Comparison of ENCODE assay signal across 15 cellular contexts in the genomic region with DNA sequence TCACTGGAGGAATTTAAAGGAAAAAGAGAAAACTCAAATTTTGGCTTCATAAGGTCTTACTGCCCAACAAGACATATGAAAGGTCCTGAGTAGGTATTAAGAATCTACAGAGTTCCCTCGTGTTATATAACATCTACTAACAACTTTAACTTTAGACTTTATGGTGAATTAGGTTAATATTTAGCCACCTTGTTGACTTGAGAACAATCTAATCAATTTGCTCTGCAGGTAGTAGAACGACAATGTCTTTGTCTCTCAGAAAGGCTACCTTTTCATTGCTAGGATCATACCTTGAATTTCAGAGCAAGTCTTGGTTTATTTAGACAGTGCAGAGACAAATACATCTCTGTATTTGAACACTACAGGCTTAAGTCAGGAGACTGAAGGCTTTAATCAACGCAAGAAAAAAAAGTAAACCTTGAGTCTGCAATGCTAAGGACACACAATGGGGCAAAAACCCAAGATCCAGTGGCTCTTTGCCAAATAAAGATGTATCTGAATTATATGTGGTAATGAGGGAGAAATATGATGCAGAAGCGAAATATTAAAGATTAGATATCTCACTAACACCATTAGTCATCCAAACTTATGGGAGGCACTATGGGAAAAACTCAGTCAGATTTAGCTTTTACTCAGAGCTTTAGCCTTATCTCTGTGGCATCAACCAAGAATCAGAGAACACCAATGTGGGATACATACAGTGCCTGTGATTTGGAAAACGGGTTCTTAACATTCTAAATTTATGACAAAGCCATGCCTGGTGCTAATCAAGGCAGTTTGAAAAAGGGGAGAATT.
DNase-seq lines count a peak whose midpoint lies in the region; ATAC-seq, FAIRE-seq and TF ChIP-seq lines count a peak whose summit lies in the region.
"Had no signal": no experiment of that assay in that cellular context is flagged by ENCODE, and none has a peak within 500 bp of the region (broad histone marks: within the 10 kb centered on the region; RNA-seq: fewer than 3 reads in every experiment).

No MANE protein-coding gene starts in this region.

- H2AFZ ChIP-seq in IMR-90 (replicated peaks; ENCODE audit: low read length, poor library complexity) (no peak overlapping the region), HepG2 (ENCODE audit: low read length) (no peak overlapping the region), smooth muscle cell (ENCODE audit: low read depth) (no peak overlapping the region)
- H2AFZ ChIP-seq: PC-9 had no signal

- H3K4ac ChIP-seq in IMR-90 (ENCODE audit: low read depth, low read length): no peak overlapping the region

- H3K79me2 ChIP-seq in HepG2 (ENCODE audit: insufficient read depth, low read length): no peaks in the 10 kb centered on the region
- no peaks in the 10 kb centered on the region for H3K79me2 ChIP-seq in smooth muscle cell (ENCODE audit: low read depth)

- no peaks in the 10 kb centered on the region for H3K9me3 ChIP-seq in IMR-90 (ENCODE audit: control insufficient read depth, insufficient read depth, low read length)
- H3K9me3 ChIP-seq in HepG2 (ENCODE audit: low read length): no peaks in the 10 kb centered on the region
- no peaks in the 10 kb centered on the region for H3K9me3 ChIP-seq in smooth muscle cell (replicated peaks; ENCODE audit: low read depth)

- H3K36me3 ChIP-seq in IMR-90 (ENCODE audit: control insufficient read depth, insufficient read depth, low read length) (no peaks in the 10 kb centered on the region), HepG2 (replicated peaks in 1 of 2; ENCODE audit: control insufficient read depth in 1 of 2, insufficient read depth in 2 of 2, low read length in 2 of 2) (0 out of 5 replicates have a peak, but pooled peaks cover 0 to 9% of the 10 kb centered on the region in 2 experiments), smooth muscle cell (ENCODE audit: low read depth) (no peaks in the 10 kb centered on the region)

- no peaks in the 10 kb centered on the region for H3K27me3 ChIP-seq in IMR-90 (ENCODE audit: control insufficient read depth, insufficient read depth, low read length)
- no peaks in the 10 kb centered on the region for H3K27me3 ChIP-seq in HepG2 (ENCODE audit: control insufficient read depth in 1 of 2, insufficient read depth in 2 of 2, low read length in 2 of 2)
- H3K27me3 ChIP-seq in smooth muscle cell (ENCODE audit: low read depth): no peaks in the 10 kb centered on the region

- TF ChIP-seq EP300 in HepG2 (IDR thresholded peaks at IDR 0.05; ENCODE audit: low read depth in 2 of 2, low read length in 2 of 2) (no peak), HepG2 (CRISPR knock-in tag; IDR thresholded peaks at IDR 0.05; ENCODE audit: borderline replicate concordance) (no peak)

- H3K79me1 ChIP-seq in IMR-90 (ENCODE audit: low read depth in 1 of 2, low read length in 2 of 2): no peaks in the 10 kb centered on the region

- dilution Hi-C loops in IMR-90 (cut with HindIII; ENCODE audit: low sequenced_read_pairs, unreplicated experiment): no loop called here

- H3K4me3 ChIP-seq in IMR-90 (ENCODE audit: insufficient read depth, low read depth, low read length) (no peak overlapping the region), choroid plexus epithelial cell (ENCODE audit: low read depth, low read length) (no peak overlapping the region), HepG2 (replicated peaks in 1 of 3; ENCODE audit: insufficient read depth in 1 of 3, low read depth in 2 of 3, low read length in 3 of 3) (no peak overlapping the region), smooth muscle cell (no peak overlapping the region)
- H3K4me3 ChIP-seq: K562, PC-9 had no signal

- H4K5ac ChIP-seq in IMR-90 (ENCODE audit: low read depth, low read length): no peak overlapping the region

- no peak overlapping the region for H3K23ac ChIP-seq in IMR-90 (ENCODE audit: low read depth, low read length)

- no peak overlapping the region for H2BK15ac ChIP-seq in IMR-90 (ENCODE audit: low read depth, low read length)

- H3K4me2 ChIP-seq in IMR-90 (ENCODE audit: low read depth, low read length) (no peak overlapping the region), HepG2 (ENCODE audit: low read depth, low read length) (no peak overlapping the region; the same call in 1 of the 2 replicates), smooth muscle cell (peak overlapping the region; percentile 49)
- H3K4me2 ChIP-seq: PC-9 had no signal

- H2BK120ac ChIP-seq in IMR-90 (ENCODE audit: low read depth, low read length): no peak overlapping the region

- H3K27ac ChIP-seq in IMR-90 (ENCODE audit: insufficient read depth, low read length): no peak overlapping the region
- no peak overlapping the region for H3K27ac ChIP-seq in HepG2 (ENCODE audit: extremely low read length, insufficient read depth, low read length)
- H3K27ac ChIP-seq in smooth muscle cell (ENCODE audit: low read depth): peak overlapping the region; percentile 57
- H3K27ac ChIP-seq: PC-9 had no signal

- in situ Hi-C loops in IMR-90 (cut with MboI; ENCODE audit: low sequenced_read_pairs): no loop called here
- in situ Hi-C loops in HepG2 (cut with HindIII; ENCODE audit: extremely low pct_ligation_motif_present, low pct_unique_long_range_greater_than_20kb): no loop called here

- BruUV-seq in IMR-90 (replicated peaks; lab: Mats Ljungman, UMichigan) (no TSS peak), HepG2 (replicated peaks; lab: Mats Ljungman, UMichigan) (no TSS peak)

- TF ChIP-seq RAD21 in IMR-90 (IDR thresholded peaks at IDR 0.05; ENCODE audit: low read length): no peak
- TF ChIP-seq RAD21 in HepG2 (CRISPR knock-in tag; IDR thresholded peaks at IDR 0.05): no peak

- ATAC-seq in IMR-90 (ENCODE audit: low read depth) (no peak), HepG2 (no peak)
- ATAC-seq: K562 had no signal

- H2AK9ac ChIP-seq in IMR-90 (replicated peaks; ENCODE audit: low read depth, low read length, poor library complexity): no peak overlapping the region

- H3K18ac ChIP-seq in IMR-90 (ENCODE audit: low read depth, low read length): no peak overlapping the region

- H4K91ac ChIP-seq in IMR-90 (ENCODE audit: insufficient read depth, low read depth, low read length): no peak overlapping the region

- H2BK20ac ChIP-seq in IMR-90 (ENCODE audit: low read depth, low read length): no peak overlapping the region

- intact Hi-C loops in IMR-90 (cut with micrococcal nuclease): no loop called here
- intact Hi-C loops in HepG2 (cut with micrococcal nuclease; ENCODE audit: unreplicated experiment): no loop called here

- no peak for TF ChIP-seq POLR2A in IMR-90 (IDR thresholded peaks at IDR 0.05; ENCODE audit: low read depth, low read length)
- no peak for TF ChIP-seq POLR2A in HepG2 (IDR thresholded peaks at IDR 0.05; ENCODE audit: insufficient read depth in 1 of 2, low read depth in 2 of 2, low read length in 2 of 2)

- peak; percentile 66 for FAIRE-seq in HepG2 (lab: Jason Lieb, UNC)
- FAIRE-seq: K562 had no signal

- no peak overlapping the region for H3K9ac ChIP-seq in IMR-90 (ENCODE audit: low read depth, low read length)
- no peak overlapping the region for H3K9ac ChIP-seq in HepG2 (ENCODE audit: insufficient read depth, low read depth, low read length)
- H3K9ac ChIP-seq in smooth muscle cell (ENCODE audit: low read depth): no peak overlapping the region

- no peak overlapping the region for H3K56ac ChIP-seq in IMR-90 (ENCODE audit: extremely low read depth, insufficient read depth, low read length)

- H3F3A ChIP-seq in smooth muscle cell (ENCODE audit: low read depth): no peaks in the 10 kb centered on the region

- no peak overlapping the region for H4K8ac ChIP-seq in IMR-90 (ENCODE audit: low read depth in 2 of 2, low read length in 2 of 2)

- no CpG with 5 or more reads among the region's 5 CpGs for WGBS in IMR-90 (ENCODE audit: extremely low coverage in 2 of 2, insufficient read length in 1 of 2), 2 experiments
- 61% methylated on average over 5 of the region's 5 CpGs for WGBS in HepG2 (ENCODE audit: low lambda C conversion rate)
- 53% methylated on average over 5 of the region's 5 CpGs for WGBS in smooth muscle cell (ENCODE audit: low lambda C conversion rate)

- no peak overlapping the region for H2AK5ac ChIP-seq in IMR-90 (ENCODE audit: low read depth, low read length)

- no peak for TF ChIP-seq CTCF in IMR-90 (conservative IDR thresholded peaks at IDR 0.05; ENCODE audit: low read depth, low read length)
- no peak for TF ChIP-seq CTCF in choroid plexus epithelial cell (conservative IDR thresholded peaks at IDR 0.05; ENCODE audit: low read depth, low read length)
- TF ChIP-seq CTCF in HepG2 (CRISPR knock-in tag; IDR thresholded peaks at IDR 0.05): no peak
- TF ChIP-seq CTCF in smooth muscle cell (IDR thresholded peaks at IDR 0.05; ENCODE audit: borderline replicate concordance, insufficient read depth, poor library complexity, severe bottlenecking): no peak

- H3K14ac ChIP-seq in IMR-90 (replicated peaks; ENCODE audit: low read depth, low read length): no peak overlapping the region

- POLR2A ChIA-PET in IMR-90 (lab: Charles Lee; ENCODE audit: unreplicated experiment): no interaction called here
- POLR2A ChIA-PET in HepG2 (lab: Yijun Ruan, JAX): no interaction called here

- H3K9me1 ChIP-seq in IMR-90 (ENCODE audit: insufficient read depth, low read length): no peaks in the 10 kb centered on the region

- CTCF ChIA-PET in IMR-90 (lab: Yijun Ruan, JAX): no interaction called here
- CTCF ChIA-PET in HepG2 (lab: Yijun Ruan, JAX; ENCODE audit: low intra/inter-chr PET ratio, low total read pairs): no interaction called here

- H2BK5ac ChIP-seq in IMR-90 (ENCODE audit: low read depth, low read length, poor library complexity, severe bottlenecking): no peak overlapping the region

- H4K20me1 ChIP-seq in IMR-90 (ENCODE audit: insufficient read depth, low read length): no peaks in the 10 kb centered on the region
- no peaks in the 10 kb centered on the region for H4K20me1 ChIP-seq in HepG2 (ENCODE audit: insufficient read depth, low read length)
- no peaks in the 10 kb centered on the region for H4K20me1 ChIP-seq in smooth muscle cell (ENCODE audit: low read depth)

- no peaks in the 10 kb centered on the region for H3K4me1 ChIP-seq in IMR-90 (ENCODE audit: control insufficient read depth, insufficient read depth, low read length)
- peaks cover 22% of the 10 kb centered on the region for H3K4me1 ChIP-seq in HepG2 (ENCODE audit: insufficient read depth, low read length)
- no peaks in the 10 kb centered on the region for H3K4me1 ChIP-seq in smooth muscle cell (ENCODE audit: low read depth)

- DNase-seq in IMR-90: peak; percentile 15
- peak; percentile 31 for DNase-seq in choroid plexus epithelial cell (ENCODE audit: low read depth)
- peak; percentile 0 for DNase-seq in HepG2 (ENCODE audit: low spot score)
- DNase-seq in smooth muscle cell (lab: John Stamatoyannopoulos, UW; ENCODE audit: unreplicated experiment): no peak
- no peak for DNase-seq in GM19238 (ENCODE audit: insufficient read length, low spot score)
- DNase-seq in KG1 (lab: John Stamatoyannopoulos, UW): no peak
- no peak for DNase-seq in NCI-H146 treated with DMSO at 0.1 percent for 48 hours (lab: John Stamatoyannopoulos, UW; ENCODE audit: unreplicated experiment)
- DNase-seq in SIG-M5 treated with dmso at 0.1 percent for 504 hours (lab: John Stamatoyannopoulos, UW; ENCODE audit: unreplicated experiment): no peak
- DNase-seq: ACHN; CD4-positive, alpha-beta memory T cell; DND-41; NCI-H1694; NCI-H774; PC-9 had no signal

TF ChIP-seq in IMR-90, 13 proteins besides CTCF, POLR2A, EP300 and RAD21 (continues in another document):
- TF ChIP-seq FOS (IDR thresholded peaks at IDR 0.05; ENCODE audit: low read depth, low read length): no peak

Comparison
In these comparisons a context has a peak if more than half of its experiments do, and no peak if none do; other contexts are left out.
1. DNase-seq: peak in IMR-90 (single experiment), choroid plexus epithelial cell (single experiment) and HepG2 (single experiment); none in smooth muscle cell (single experiment), GM19238 (single experiment), KG1 (single experiment), NCI-H146 treated with DMSO at 0.1 percent for 48 hours (single experiment) and SIG-M5 treated with dmso at 0.1 percent for 504 hours (single experiment).